1 cellular context compared by ENCODE assay signal in the genomic region with DNA sequence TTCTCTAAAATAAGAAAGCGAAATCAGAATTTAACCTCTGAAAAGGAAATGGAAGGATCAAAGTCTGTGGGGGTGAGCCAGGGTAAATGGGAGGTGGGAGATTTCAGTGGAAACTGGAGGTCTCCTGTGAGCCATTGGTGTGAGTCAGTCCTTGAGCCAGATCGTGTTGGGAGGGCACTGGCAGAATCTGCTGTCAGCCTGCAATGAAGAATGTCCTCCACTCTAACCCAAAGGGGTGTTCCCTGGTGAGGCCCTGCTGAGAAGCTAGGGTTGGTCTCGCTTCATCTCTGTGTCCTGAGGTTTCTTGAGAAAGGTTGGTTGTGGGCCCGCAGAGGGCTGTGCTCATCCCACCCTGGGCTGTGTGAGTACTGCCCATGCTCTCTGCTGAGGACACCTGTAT.
TF ChIP-seq lines count a peak whose summit lies in the region.

No MANE protein-coding gene starts in this region.

TF ChIP-seq in HepG2, 621 proteins besides CTCF, POLR2A, EP300 and RAD21:
- TF ChIP-seq, protein P1, sequence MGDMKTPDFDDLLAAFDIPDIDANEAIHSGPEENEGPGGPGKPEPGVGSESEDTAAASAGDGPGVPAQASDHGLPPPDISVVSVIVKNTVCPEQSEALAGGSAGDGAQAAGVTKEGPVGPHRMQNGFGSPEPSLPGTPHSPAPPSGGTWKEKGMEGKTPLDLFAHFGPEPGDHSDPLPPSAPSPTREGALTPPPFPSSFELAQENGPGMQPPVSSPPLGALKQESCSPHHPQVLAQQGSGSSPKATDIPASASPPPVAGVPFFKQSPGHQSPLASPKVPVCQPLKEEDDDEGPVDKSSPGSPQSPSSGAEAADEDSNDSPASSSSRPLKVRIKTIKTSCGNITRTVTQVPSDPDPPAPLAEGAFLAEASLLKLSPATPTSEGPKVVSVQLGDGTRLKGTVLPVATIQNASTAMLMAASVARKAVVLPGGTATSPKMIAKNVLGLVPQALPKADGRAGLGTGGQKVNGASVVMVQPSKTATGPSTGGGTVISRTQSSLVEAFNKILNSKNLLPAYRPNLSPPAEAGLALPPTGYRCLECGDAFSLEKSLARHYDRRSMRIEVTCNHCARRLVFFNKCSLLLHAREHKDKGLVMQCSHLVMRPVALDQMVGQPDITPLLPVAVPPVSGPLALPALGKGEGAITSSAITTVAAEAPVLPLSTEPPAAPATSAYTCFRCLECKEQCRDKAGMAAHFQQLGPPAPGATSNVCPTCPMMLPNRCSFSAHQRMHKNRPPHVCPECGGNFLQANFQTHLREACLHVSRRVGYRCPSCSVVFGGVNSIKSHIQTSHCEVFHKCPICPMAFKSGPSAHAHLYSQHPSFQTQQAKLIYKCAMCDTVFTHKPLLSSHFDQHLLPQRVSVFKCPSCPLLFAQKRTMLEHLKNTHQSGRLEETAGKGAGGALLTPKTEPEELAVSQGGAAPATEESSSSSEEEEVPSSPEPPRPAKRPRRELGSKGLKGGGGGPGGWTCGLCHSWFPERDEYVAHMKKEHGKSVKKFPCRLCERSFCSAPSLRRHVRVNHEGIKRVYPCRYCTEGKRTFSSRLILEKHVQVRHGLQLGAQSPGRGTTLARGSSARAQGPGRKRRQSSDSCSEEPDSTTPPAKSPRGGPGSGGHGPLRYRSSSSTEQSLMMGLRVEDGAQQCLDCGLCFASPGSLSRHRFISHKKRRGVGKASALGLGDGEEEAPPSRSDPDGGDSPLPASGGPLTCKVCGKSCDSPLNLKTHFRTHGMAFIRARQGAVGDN (CRISPR knock-in tag; IDR thresholded peaks at IDR 0.05), result peak; percentile 12; the same call in 1 of the 2 replicates
- TF ChIP-seq SRSF4 (IDR thresholded peaks at IDR 0.05; ENCODE audit: low read depth, low read length, poor library complexity, severe bottlenecking), result no peak
- 0 out of 2 replicates have a peak, but pooled peaks have one; percentile 31 for TF ChIP-seq ZNF350 (CRISPR knock-in tag; IDR thresholded peaks at IDR 0.05; ENCODE audit: borderline replicate concordance, low read depth)
- TF ChIP-seq TGIF2 (CRISPR knock-in tag; IDR thresholded peaks at IDR 0.05), result 0 out of 2 replicates have a peak, but pooled peaks have one; percentile 21
- TF ChIP-seq ZNF768 (CRISPR knock-in tag; IDR thresholded peaks at IDR 0.05), result 0 out of 2 replicates have a peak, but pooled peaks have one; percentile 27
- TF ChIP-seq, protein P2, sequence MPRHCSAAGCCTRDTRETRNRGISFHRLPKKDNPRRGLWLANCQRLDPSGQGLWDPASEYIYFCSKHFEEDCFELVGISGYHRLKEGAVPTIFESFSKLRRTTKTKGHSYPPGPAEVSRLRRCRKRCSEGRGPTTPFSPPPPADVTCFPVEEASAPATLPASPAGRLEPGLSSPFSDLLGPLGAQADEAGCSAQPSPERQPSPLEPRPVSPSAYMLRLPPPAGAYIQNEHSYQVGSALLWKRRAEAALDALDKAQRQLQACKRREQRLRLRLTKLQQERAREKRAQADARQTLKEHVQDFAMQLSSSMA (CRISPR knock-in tag; IDR thresholded peaks at IDR 0.05), result no peak
- TF ChIP-seq, protein P3, sequence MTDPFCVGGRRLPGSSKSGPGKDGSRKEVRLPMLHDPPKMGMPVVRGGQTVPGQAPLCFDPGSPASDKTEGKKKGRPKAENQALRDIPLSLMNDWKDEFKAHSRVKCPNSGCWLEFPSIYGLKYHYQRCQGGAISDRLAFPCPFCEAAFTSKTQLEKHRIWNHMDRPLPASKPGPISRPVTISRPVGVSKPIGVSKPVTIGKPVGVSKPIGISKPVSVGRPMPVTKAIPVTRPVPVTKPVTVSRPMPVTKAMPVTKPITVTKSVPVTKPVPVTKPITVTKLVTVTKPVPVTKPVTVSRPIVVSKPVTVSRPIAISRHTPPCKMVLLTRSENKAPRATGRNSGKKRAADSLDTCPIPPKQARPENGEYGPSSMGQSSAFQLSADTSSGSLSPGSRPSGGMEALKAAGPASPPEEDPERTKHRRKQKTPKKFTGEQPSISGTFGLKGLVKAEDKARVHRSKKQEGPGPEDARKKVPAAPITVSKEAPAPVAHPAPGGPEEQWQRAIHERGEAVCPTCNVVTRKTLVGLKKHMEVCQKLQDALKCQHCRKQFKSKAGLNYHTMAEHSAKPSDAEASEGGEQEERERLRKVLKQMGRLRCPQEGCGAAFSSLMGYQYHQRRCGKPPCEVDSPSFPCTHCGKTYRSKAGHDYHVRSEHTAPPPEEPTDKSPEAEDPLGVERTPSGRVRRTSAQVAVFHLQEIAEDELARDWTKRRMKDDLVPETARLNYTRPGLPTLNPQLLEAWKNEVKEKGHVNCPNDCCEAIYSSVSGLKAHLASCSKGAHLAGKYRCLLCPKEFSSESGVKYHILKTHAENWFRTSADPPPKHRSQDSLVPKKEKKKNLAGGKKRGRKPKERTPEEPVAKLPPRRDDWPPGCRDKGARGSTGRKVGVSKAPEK (CRISPR knock-in tag; IDR thresholded peaks at IDR 0.05; ENCODE audit: borderline replicate concordance), result peak; percentile 56; the same call in 1 of the 2 replicates
- TF ChIP-seq, protein P4, sequence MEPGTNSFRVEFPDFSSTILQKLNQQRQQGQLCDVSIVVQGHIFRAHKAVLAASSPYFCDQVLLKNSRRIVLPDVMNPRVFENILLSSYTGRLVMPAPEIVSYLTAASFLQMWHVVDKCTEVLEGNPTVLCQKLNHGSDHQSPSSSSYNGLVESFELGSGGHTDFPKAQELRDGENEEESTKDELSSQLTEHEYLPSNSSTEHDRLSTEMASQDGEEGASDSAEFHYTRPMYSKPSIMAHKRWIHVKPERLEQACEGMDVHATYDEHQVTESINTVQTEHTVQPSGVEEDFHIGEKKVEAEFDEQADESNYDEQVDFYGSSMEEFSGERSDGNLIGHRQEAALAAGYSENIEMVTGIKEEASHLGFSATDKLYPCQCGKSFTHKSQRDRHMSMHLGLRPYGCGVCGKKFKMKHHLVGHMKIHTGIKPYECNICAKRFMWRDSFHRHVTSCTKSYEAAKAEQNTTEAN (CRISPR knock-in tag; conservative IDR thresholded peaks at IDR 0.05), result 0 out of 2 replicates have a peak, but pooled peaks have one; percentile 0
- peak; percentile 35 for TF ChIP-seq XRCC5 (optimal IDR thresholded peaks at IDR 0.05; ENCODE audit: low read length)
